1 cellular context compared by ENCODE assay signal in genomic region chr2:219245148-219245898, GRCh38.
TF ChIP-seq lines count a peak whose summit lies in the region.

TSS of gene GLB1L (minus strand) at chr2:219245444. CDS start at chr2:219243573, 1,871 bp downstream.
TSS of gene STK16 (plus strand) at chr2:219245479. CDS start at chr2:219246000, 521 bp downstream.

TF ChIP-seq in K562, 482 proteins besides CTCF, POLR2A, EP300 and RAD21 (continued from another document and continues in another):
- TF ChIP-seq ZNF407 (IDR thresholded peaks at IDR 0.05; ENCODE audit: low read depth) (no peak), RBM25 (IDR thresholded peaks at IDR 0.05; ENCODE audit: low read depth, low read length, severe bottlenecking) (no peak), POLR2AphosphoS2 (IDR thresholded peaks at IDR 0.05; ENCODE audit: low read length) (no peak), SIN3B (IDR thresholded peaks at IDR 0.05; ENCODE audit: low read depth) (peak; percentile 89; the same call in 1 of the 2 replicates), SMARCC2 (IDR thresholded peaks at IDR 0.05; ENCODE audit: low read depth) (no peak), KLF1 (tag; IDR thresholded peaks at IDR 0.05) (peak; percentile 89), ATF3 (IDR thresholded peaks at IDR 0.05) (peak; percentile 69), ATF3 (CRISPR knock-in tag; conservative IDR thresholded peaks at IDR 0.05) (no peak), ZSCAN32 (CRISPR knock-in tag; IDR thresholded peaks at IDR 0.05) (no peak), RUNX1 (IDR thresholded peaks at IDR 0.05; ENCODE audit: low read depth) (no peak), E2F3 (CRISPR knock-in tag; IDR thresholded peaks at IDR 0.05) (no peak), FUS (optimal IDR thresholded peaks at IDR 0.05; ENCODE audit: low read depth, low read length) (no peak), TCFL5 (CRISPR knock-in tag; conservative IDR thresholded peaks at IDR 0.05) (no peak), STAT6 (CRISPR knock-in tag; IDR thresholded peaks at IDR 0.05) (no peak), ELF4 (CRISPR knock-in tag; IDR thresholded peaks at IDR 0.05) (no peak), HDAC8 (tag; IDR thresholded peaks at IDR 0.05) (no peak), SREBF2 (CRISPR knock-in tag; IDR thresholded peaks at IDR 0.05) (no peak), C11orf30 (IDR thresholded peaks at IDR 0.05; ENCODE audit: low read depth) (peak; percentile 95), ARID3A (IDR thresholded peaks at IDR 0.05; ENCODE audit: borderline replicate concordance, low read depth, low read length) (no peak), ZNF174 (CRISPR knock-in tag; IDR thresholded peaks at IDR 0.05) (no peak), PCBP2 (IDR thresholded peaks at IDR 0.05; ENCODE audit: low read depth, low read length, poor library complexity, severe bottlenecking) (no peak), BDP1 (IDR thresholded peaks at IDR 0.05; ENCODE audit: insufficient read depth, insufficient read length) (no peak), ZNF444 (CRISPR knock-in tag; IDR thresholded peaks at IDR 0.05) (no peak), CEBPZ (IDR thresholded peaks at IDR 0.05; ENCODE audit: borderline replicate concordance, low read depth, low read length) (no peak), MAFF (IDR thresholded peaks at IDR 0.05; ENCODE audit: low read length) (no peak), ZNF507 (tag; conservative IDR thresholded peaks at IDR 0.05) (no peak), SRSF3 (IDR thresholded peaks at IDR 0.05; ENCODE audit: insufficient read depth, low read length) (no peak), ZNF830 (CRISPR knock-in tag; IDR thresholded peaks at IDR 0.05) (no peak), CREB1 (IDR thresholded peaks at IDR 0.05) (peak; percentile 93), CREB1 (CRISPR knock-in tag; IDR thresholded peaks at IDR 0.05) (peak; percentile 98), MECOM (CRISPR knock-in tag; IDR thresholded peaks at IDR 0.05) (no peak), ZNF511 (CRISPR knock-in tag; IDR thresholded peaks at IDR 0.05) (peak; percentile 62; the same call in 1 of the 2 replicates), CXXC5 (CRISPR knock-in tag; IDR thresholded peaks at IDR 0.05) (peak; percentile 61), ZNF584 (CRISPR knock-in tag; IDR thresholded peaks at IDR 0.05; ENCODE audit: low read depth) (no peak), ZEB2 (IDR thresholded peaks at IDR 0.05) (no peak), TAL1 (IDR thresholded peaks at IDR 0.05) (no peak), STAT5A (IDR thresholded peaks at IDR 0.05; ENCODE audit: borderline replicate concordance, low read length) (no peak), HNRNPLL (IDR thresholded peaks at IDR 0.05; ENCODE audit: low read depth, low read length, poor library complexity, severe bottlenecking) (no peak), BMI1 (IDR thresholded peaks at IDR 0.05; ENCODE audit: low read length) (no peak), BRD9 (IDR thresholded peaks at IDR 0.05; ENCODE audit: low read depth, partially characterized antibody) (no peak), ZBTB1 (CRISPR knock-in tag; IDR thresholded peaks at IDR 0.05; ENCODE audit: borderline replicate concordance, low read depth) (no peak), PML (IDR thresholded peaks at IDR 0.05; ENCODE audit: low read length) (peak; percentile 37; the same call in 1 of the 2 replicates), POLR2B (IDR thresholded peaks at IDR 0.05; ENCODE audit: low read depth, partially characterized antibody) (peak; percentile 86), CREM (IDR thresholded peaks at IDR 0.05; ENCODE audit: low read depth) (peak; percentile 99), MTA1 (IDR thresholded peaks at IDR 0.05; ENCODE audit: borderline replicate concordance) (peak; percentile 97), POLR2H (tag; IDR thresholded peaks at IDR 0.05; ENCODE audit: low read depth) (peak; percentile 69), CBX1 (IDR thresholded peaks at IDR 0.05; ENCODE audit: low read depth) (no peak; the same call in 1 of the 2 replicates), SIX5 (IDR thresholded peaks at IDR 0.05; ENCODE audit: borderline replicate concordance in 1 of 2, insufficient read depth in 1 of 2, low read depth in 1 of 2, low read length in 2 of 2) (no peak; a peak in 1 of 4 replicates), MAZ (CRISPR knock-in tag; conservative IDR thresholded peaks at IDR 0.05 in 1 of 2, IDR thresholded peaks at IDR 0.05 in 1 of 2) (peak; percentile 68 to 80; a peak in 3 of 4 replicates), PHF8 (IDR thresholded peaks at IDR 0.05; ENCODE audit: borderline replicate concordance, low read length) (peak; percentile 97), CTBP1 (IDR thresholded peaks at IDR 0.05; ENCODE audit: borderline replicate concordance) (peak; percentile 48; the same call in 1 of the 2 replicates), ZNF239 (CRISPR knock-in tag; IDR thresholded peaks at IDR 0.05) (no peak)
